In genomic region chr14:89551955-89552354, GRCh38 we compare ENCODE assay signal across 19 cellular contexts.
DNase-seq lines count a peak whose midpoint lies in the region; ATAC-seq lines count a peak whose summit lies in the region.
"Had no signal": no experiment of that assay in that cellular context is flagged by ENCODE, and none has a peak within 500 bp of the region (broad histone marks: within the 10 kb centered on the region; RNA-seq: fewer than 3 reads in every experiment).

No MANE protein-coding gene starts in this region.

- H3K4me1 Mint-ChIP-seq in CD4-positive, CD25-positive, alpha-beta regulatory T cell = peaks cover 3 to 69% (median 56%) of the 10 kb centered on the region in 4 donors
- H3K4me1 Mint-ChIP-seq in activated T-helper 17 cell treated with anti-CD3 and anti-CD28 coated beads, Interleukin-2, amount 50 U/mL, for 72 hours = peaks cover 15% of the 10 kb centered on the region
- peaks cover 36 to 81% (median 77%) of the 10 kb centered on the region in 7 donors for H3K4me1 Mint-ChIP-seq in naive thymus-derived CD4-positive, alpha-beta T cell

- H3K27me3 Mint-ChIP-seq in CD4-positive, CD25-positive, alpha-beta regulatory T cell = no peaks in the 10 kb centered on the region
- H3K27me3 Mint-ChIP-seq in activated T-helper 17 cell treated with anti-CD3 and anti-CD28 coated beads, Interleukin-2, amount 50 U/mL, for 72 hours = no peaks in the 10 kb centered on the region
- H3K27me3 Mint-ChIP-seq in naive thymus-derived CD4-positive, alpha-beta T cell = no peaks in the 10 kb centered on the region

- no peaks in the 10 kb centered on the region for H3K4me1 ChIP-seq in CD4-positive, CD25-positive, alpha-beta regulatory T cell (ENCODE audit: control insufficient read depth, insufficient read depth, low read length, poor library complexity, severe bottlenecking)
- H3K4me1 ChIP-seq in naive thymus-derived CD4-positive, alpha-beta T cell (ENCODE audit: control insufficient read depth in 2 of 2, insufficient read depth in 2 of 2, low read length in 2 of 2) = peaks cover 0 to 23% of the 10 kb centered on the region in 2 donors
- H3K4me1 ChIP-seq: Caco-2 had no signal

- peak overlapping the region in 2 of 3 donors; percentile 17 to 74 for H3K27ac Mint-ChIP-seq in CD4-positive, CD25-positive, alpha-beta regulatory T cell
- peak overlapping the region; percentile 47 for H3K27ac Mint-ChIP-seq in activated T-helper 17 cell treated with anti-CD3 and anti-CD28 coated beads, Interleukin-2, amount 50 U/mL, for 72 hours
- peak overlapping the region in 5 of 9 donors; percentile 43 to 66 (median 57) for H3K27ac Mint-ChIP-seq in naive thymus-derived CD4-positive, alpha-beta T cell

- POLR2A ChIA-PET in naive thymus-derived CD4-positive, alpha-beta T cell (lab: Charles Lee) = interaction anchor here (1.2 kb wide), 1 partner anchor 10 kb away, joined by 3 read pairs; no protein-coding TSS in a partner anchor

- peaks cover 53% of the 10 kb centered on the region for H3K36me3 Mint-ChIP-seq in CD4-positive, CD25-positive, alpha-beta regulatory T cell
- no peaks in the 10 kb centered on the region for H3K36me3 Mint-ChIP-seq in activated T-helper 17 cell treated with anti-CD3 and anti-CD28 coated beads, Interleukin-2, amount 50 U/mL, for 72 hours (ENCODE audit: low read depth)
- peaks cover 4 to 44% (median 9%) of the 10 kb centered on the region in 5 donors for H3K36me3 Mint-ChIP-seq in naive thymus-derived CD4-positive, alpha-beta T cell

- CTCF ChIA-PET in naive thymus-derived CD4-positive, alpha-beta T cell (lab: Charles Lee) = no interaction called here

- no peak overlapping the region for H3K4me3 Mint-ChIP-seq in CD4-positive, CD25-positive, alpha-beta regulatory T cell
- H3K4me3 Mint-ChIP-seq in activated T-helper 17 cell treated with anti-CD3 and anti-CD28 coated beads, Interleukin-2, amount 50 U/mL, for 72 hours = no peak overlapping the region
- H3K4me3 Mint-ChIP-seq in naive thymus-derived CD4-positive, alpha-beta T cell = peak overlapping the region in 4 of 10 donors; percentile 1 to 42 (median 26)

- H3K27me3 ChIP-seq in CD4-positive, CD25-positive, alpha-beta regulatory T cell (ENCODE audit: control insufficient read depth, insufficient read depth, low read length) = no peaks in the 10 kb centered on the region
- no peaks in the 10 kb centered on the region for H3K27me3 ChIP-seq in naive thymus-derived CD4-positive, alpha-beta T cell (ENCODE audit: control insufficient read depth in 2 of 2, insufficient read depth in 2 of 2, low read length in 2 of 2)

- H3K4me3 ChIP-seq in CD4-positive, CD25-positive, alpha-beta regulatory T cell (ENCODE audit: low read depth, low read length) = no peak overlapping the region
- no peak overlapping the region for H3K4me3 ChIP-seq in naive thymus-derived CD4-positive, alpha-beta T cell (ENCODE audit: low read length)
- H3K4me3 ChIP-seq: GM12878, GM23248, HAP-1 had no signal

- no peak for DNase-seq in Right ventricle myocardium superior
- DNase-seq in left cardiac atrium = no peak
- DNase-seq in CD4-positive, CD25-positive, alpha-beta regulatory T cell = no peak
- no peak for DNase-seq in naive thymus-derived CD4-positive, alpha-beta T cell
- DNase-seq in pons (ENCODE audit: low spot score) = no peak
- DNase-seq: Caco-2, DMS 273 treated with DMSO at 0.1 percent for 48 hours, DMS79 treated with DMSO at 0.1 percent for 48 hours, GM23248, Kasumi-1, NCI-H1694 treated with DMSO at 0.1 percent for 48 hours, NCI-H2081 treated with DMSO at 0.1 percent for 48 hours, NCI-H2171 treated with DMSO at 0.1 percent for 48 hours, NCI-H524 treated with DMSO at 0.1 percent for 48 hours, NCI-H82 had no signal

- peak; percentile 29 for ATAC-seq in Right ventricle myocardium superior (ENCODE audit: poor library complexity)
- ATAC-seq in left cardiac atrium = no peak
- no peak for ATAC-seq in CD4-positive, CD25-positive, alpha-beta regulatory T cell (ENCODE audit: low read depth in 2 of 2)
- ATAC-seq in activated T-helper 17 cell treated with anti-CD3 and anti-CD28 coated beads, Interleukin-2, amount 50 U/mL, for 72 hours (replicated peaks) = no peak
- no peak for ATAC-seq in naive thymus-derived CD4-positive, alpha-beta T cell
- ATAC-seq in GM19324 (IDR thresholded peaks at IDR 0.05; ENCODE audit: low FRiP score, unreplicated experiment) = no peak
- ATAC-seq: GM12878 had no signal

- intact Hi-C loops in Right ventricle myocardium superior (cut with DNase I) (no loop called here), left cardiac atrium (cut with DNase I) (no loop called here)
- intact Hi-C loops in naive thymus-derived CD4-positive, alpha-beta T cell (cut with micrococcal nuclease) = loop anchor here in 1 of 2 donors (5.0 kb wide), 1 partner anchor 65 kb away; no protein-coding TSS in a partner anchor

- H3K27ac ChIP-seq in CD4-positive, CD25-positive, alpha-beta regulatory T cell (ENCODE audit: insufficient read depth, low read length, poor library complexity, severe bottlenecking) = no peak overlapping the region
- H3K27ac ChIP-seq in naive thymus-derived CD4-positive, alpha-beta T cell (ENCODE audit: low read depth, low read length) = peak overlapping the region; percentile 7
- H3K27ac ChIP-seq: GM23248 had no signal

- peaks cover 25% of the 10 kb centered on the region for H3K36me3 ChIP-seq in CD4-positive, CD25-positive, alpha-beta regulatory T cell (ENCODE audit: control insufficient read depth, insufficient read depth, low read length)
- peaks cover 0 to 6% (median 0%) of the 10 kb centered on the region in 3 experiments for H3K36me3 ChIP-seq in naive thymus-derived CD4-positive, alpha-beta T cell (ENCODE audit: control insufficient read depth in 2 of 3, insufficient read depth in 3 of 3, low read length in 3 of 3)
- H3K36me3 ChIP-seq: HAP-1 had no signal

- H3K9me3 ChIP-seq in CD4-positive, CD25-positive, alpha-beta regulatory T cell (ENCODE audit: control insufficient read depth in 2 of 2, low read length in 2 of 2) = no peaks in the 10 kb centered on the region
- no peaks in the 10 kb centered on the region for H3K9me3 ChIP-seq in naive thymus-derived CD4-positive, alpha-beta T cell (ENCODE audit: control insufficient read depth in 2 of 3, low read length in 3 of 3)
- H3K9me3 ChIP-seq: Caco-2, HAP-1 had no signal

- no peaks in the 10 kb centered on the region for H3K9me3 Mint-ChIP-seq in CD4-positive, CD25-positive, alpha-beta regulatory T cell
- no peaks in the 10 kb centered on the region for H3K9me3 Mint-ChIP-seq in activated T-helper 17 cell treated with anti-CD3 and anti-CD28 coated beads, Interleukin-2, amount 50 U/mL, for 72 hours
- H3K9me3 Mint-ChIP-seq in naive thymus-derived CD4-positive, alpha-beta T cell = peaks cover 0 to 2% (median 0%) of the 10 kb centered on the region in 11 donors
